11 cellular contexts compared by ENCODE assay signal in genomic region chr18:35117951-35118411, GRCh38.
A peak's percentile ranks its signal among the peaks of the same experiment; 100 is the strongest.
DNase-seq lines count a peak whose midpoint lies in the region; ATAC-seq, FAIRE-seq and TF ChIP-seq lines count a peak whose summit lies in the region.
"Had no signal": no experiment of that assay in that cellular context is flagged by ENCODE, and none has a peak within 500 bp of the region (broad histone marks: within the 10 kb centered on the region; RNA-seq: fewer than 3 reads in every experiment).

No MANE protein-coding gene starts in this region.

- peak overlapping the region; percentile 9 for H3K4me3 ChIP-seq in choroid plexus epithelial cell (ENCODE audit: low read depth, low read length)
- H3K4me3 ChIP-seq in left lung: no peak overlapping the region
- H3K4me3 ChIP-seq in skeletal muscle satellite cell (ENCODE audit: low read length): no peak overlapping the region

- TF ChIP-seq CTCF in choroid plexus epithelial cell (conservative IDR thresholded peaks at IDR 0.05; ENCODE audit: low read depth, low read length) (no peak), left lung (IDR thresholded peaks at IDR 0.05) (no peak)

- peak overlapping the region; percentile 57 for H3K4me2 ChIP-seq in skeletal muscle satellite cell (ENCODE audit: low read length)

- peak overlapping the region; percentile 43 to 77 for H3K27ac ChIP-seq in left lung

- no peak overlapping the region for H3K9ac ChIP-seq in skeletal muscle satellite cell (ENCODE audit: low read depth, low read length)

- H3K27me3 ChIP-seq in left lung (no peaks in the 10 kb centered on the region), skeletal muscle satellite cell (ENCODE audit: control insufficient read depth, insufficient read depth, low read length) (no peaks in the 10 kb centered on the region)

- no peak for FAIRE-seq in RCC 7860 (lab: Jason Lieb, UNC)

- H3K36me3 ChIP-seq in left lung (no peaks in the 10 kb centered on the region), skeletal muscle satellite cell (ENCODE audit: insufficient read depth, low read length) (no peaks in the 10 kb centered on the region)

- H3K4me1 ChIP-seq in left lung (no peaks in the 10 kb centered on the region), skeletal muscle satellite cell (ENCODE audit: control insufficient read depth, insufficient read depth, low read length) (peaks cover 5% of the 10 kb centered on the region)
- H3K4me1 ChIP-seq: Caco-2 had no signal

- peak; percentile 15 for DNase-seq in ELF-1 (ENCODE audit: low read depth, low spot score)
- peak; percentile 82 for DNase-seq in choroid plexus epithelial cell (ENCODE audit: low read depth)
- DNase-seq in left lung: no peak
- no peak for DNase-seq in NCI-H1105 (lab: John Stamatoyannopoulos, UW)
- no peak for DNase-seq in NCI-H446 (lab: John Stamatoyannopoulos, UW)
- DNase-seq in RCC 7860 (ENCODE audit: low spot score): no peak
- DNase-seq: Caco-2; NCI-H1930; stimulated activated CD4-positive, alpha-beta T cell treated with anti-CD3 and anti-CD28 coated beads, Interleukin-4, amount 100 ng/mL, for 1 hour had no signal

- H3K9me3 ChIP-seq in left lung (no peaks in the 10 kb centered on the region), skeletal muscle satellite cell (replicated peaks; ENCODE audit: low read length) (no peaks in the 10 kb centered on the region)
- H3K9me3 ChIP-seq: Caco-2 had no signal

- ATAC-seq in left lung: peak; percentile 78
- no peak for ATAC-seq in GM19351 (IDR thresholded peaks at IDR 0.05; ENCODE audit: unreplicated experiment)

- intact Hi-C loops in left lung (cut with DNase I): no loop called here

Comparison
In these comparisons a context has a peak if more than half of its experiments do, and no peak if none do; other contexts are left out.
1. DNase-seq: peak in ELF-1 (single experiment) and choroid plexus epithelial cell (single experiment); none in left lung (0 of 2), NCI-H1105 (single experiment), NCI-H446 (0 of 2) and RCC 7860 (single experiment).